In genomic region chr20:18313410-18313809, GRCh38 we compare ENCODE assay signal across 16 cellular contexts. TPM values are rescaled to one million over a fixed set of nuclear protein-coding genes. Genes with fewer than 3 reads are reported as not detected.
DNase-seq lines count a peak whose midpoint lies in the region; ATAC-seq and TF ChIP-seq lines count a peak whose summit lies in the region.
"Had no signal": no experiment of that assay in that cellular context is flagged by ENCODE, and none has a peak within 500 bp of the region (broad histone marks: within the 10 kb centered on the region; RNA-seq: fewer than 3 reads in every experiment).

No MANE protein-coding gene starts in this region.

- POLR2A ChIA-PET in PC-3 (lab: Charles Lee; ENCODE audit: unreplicated experiment), result interaction anchor here (0.7 kb wide), 1 partner anchor 86 kb away, joined by 5 read pairs; no protein-coding TSS in a partner anchor

- no peak for TF ChIP-seq POLR2A in uterus (IDR thresholded peaks at IDR 0.05)

- H3K36me3 Mint-ChIP-seq in progenitor cell of endocrine pancreas (ENCODE audit: insufficient read depth), result peaks cover 36% of the 10 kb centered on the region

- no peaks in the 10 kb centered on the region for H3K27me3 ChIP-seq in PC-3 (ENCODE audit: low read length)
- H3K27me3 ChIP-seq in uterus, result no peaks in the 10 kb centered on the region

- H3K4me1 Mint-ChIP-seq in progenitor cell of endocrine pancreas (ENCODE audit: low read depth), result peaks cover 15% of the 10 kb centered on the region
- H3K4me1 Mint-ChIP-seq: B cell, GM23338 had no signal

- TF ChIP-seq CTCF in PC-3 (conservative IDR thresholded peaks at IDR 0.05; ENCODE audit: low read depth, low read length), result no peak
- no peak for TF ChIP-seq CTCF in progenitor cell of endocrine pancreas (IDR thresholded peaks at IDR 0.05; ENCODE audit: unreplicated experiment)
- no peak for TF ChIP-seq CTCF in uterus (IDR thresholded peaks at IDR 0.05)

- no peaks in the 10 kb centered on the region for H3K9me2 ChIP-seq in PC-3 (replicated peaks; ENCODE audit: low read length)

- H4K20me1 ChIP-seq in PC-3 (ENCODE audit: low read length), result no peaks in the 10 kb centered on the region

- H3F3A ChIP-seq in PC-3 (ENCODE audit: low read length, unreplicated experiment), result no peaks in the 10 kb centered on the region

- peaks cover 23% of the 10 kb centered on the region for H3K4me1 ChIP-seq in PC-3 (ENCODE audit: insufficient read depth, low read length)
- H3K4me1 ChIP-seq in uterus, result no peaks in the 10 kb centered on the region

- no peak overlapping the region for H3K4me2 ChIP-seq in PC-3 (ENCODE audit: low read length)
- H3K4me2 ChIP-seq: GM23338 had no signal

- no peaks in the 10 kb centered on the region for H3K9me3 Mint-ChIP-seq in progenitor cell of endocrine pancreas (ENCODE audit: low read depth)
- H3K9me3 Mint-ChIP-seq: CD4-positive, alpha-beta T cell; GM23338 had no signal

- no peaks in the 10 kb centered on the region for H3K9me3 ChIP-seq in PC-3 (ENCODE audit: low read length)
- H3K9me3 ChIP-seq in uterus, result no peaks in the 10 kb centered on the region

- BruUV-seq in PC-3 (replicated peaks; lab: Mats Ljungman, UMichigan), result no TSS peak

- CTCF ChIA-PET in PC-3 (lab: Charles Lee), result no interaction called here

- H3K27ac ChIP-seq in PC-3 (ENCODE audit: low read length) (peak overlapping the region; percentile 88; the same call in 1 of the 2 replicates), epithelial cell of prostate (peak overlapping the region; percentile 96), uterus (no peak overlapping the region)

- no peaks in the 10 kb centered on the region for H3K27me3 Mint-ChIP-seq in progenitor cell of endocrine pancreas
- H3K27me3 Mint-ChIP-seq: B cell; CD4-positive, alpha-beta T cell had no signal

- no peaks in the 10 kb centered on the region for H3K79me2 ChIP-seq in PC-3 (ENCODE audit: low read length)

- no peak overlapping the region for H3K9ac ChIP-seq in PC-3 (ENCODE audit: low read length)

- peaks cover 19% of the 10 kb centered on the region for H3K36me3 ChIP-seq in PC-3 (ENCODE audit: low read depth, low read length)
- no peaks in the 10 kb centered on the region for H3K36me3 ChIP-seq in uterus

- no peak overlapping the region for H3K4me3 Mint-ChIP-seq in progenitor cell of endocrine pancreas (ENCODE audit: low read depth)
- H3K4me3 Mint-ChIP-seq: B cell; CD4-positive, alpha-beta T cell; GM23338 had no signal

- intact Hi-C loops in PC-3 (cut with micrococcal nuclease) (no loop called here), uterus (cut with DNase I; ENCODE audit: low total_unique reads) (no loop called here)

- ATAC-seq in PC-3, result no peak
- ATAC-seq: GM23338, HepG2 had no signal

- DNase-seq in PC-3 (no peak), epithelial cell of prostate (ENCODE audit: low read depth, low spot score) (peak; percentile 39), progenitor cell of endocrine pancreas (ENCODE audit: low spot score, unreplicated experiment) (no peak), SIG-M5 treated with dmso at 0.1 percent for 504 hours (lab: John Stamatoyannopoulos, UW; ENCODE audit: unreplicated experiment) (no peak), uterus (no peak), putamen (ENCODE audit: low spot score) (no peak)
- no peak for DNase-seq in stimulated activated naive CD4-positive, alpha-beta T cell treated with Interleukin-2 at 50 U/mL for 16 hours (lab: John Stamatoyannopoulos, UW)
- DNase-seq: C1 segment of cervical spinal cord; Calu3; CD4-positive, alpha-beta T cell; DMS79 treated with DMSO at 0.1 percent for 48 hours; EL; H7 had no signal

- peak overlapping the region; percentile 66 for H3K27ac Mint-ChIP-seq in progenitor cell of endocrine pancreas
- H3K27ac Mint-ChIP-seq: B cell; CD4-positive, alpha-beta T cell; GM23338 had no signal

- no peak overlapping the region for H2AFZ ChIP-seq in PC-3 (ENCODE audit: low read length)
- H2AFZ ChIP-seq: GM23338 had no signal

- H3K4me3 ChIP-seq in PC-3 (ENCODE audit: low read length) (no peak overlapping the region), uterus (no peak overlapping the region)
- H3K4me3 ChIP-seq: GM23338 had no signal

RNA-seq across cellular contexts. Expression of gene ZNF133, which starts 25.1 kb away (rescaled TPM):
- total RNA-seq in PC-3 (2014; rRNA removed) (16.3 and 17.1 TPM in 2 replicates), progenitor cell of endocrine pancreas (25.0 and 27.2 TPM in 2 replicates), uterus (10 to 100 TPM; 11.2 to 49.2 (median 22.4) TPM)

Comparison
In these comparisons a context has a peak if more than half of its experiments do, and no peak if none do; other contexts are left out.
1. H3K27ac ChIP-seq: peak in PC-3 (single experiment) and epithelial cell of prostate (single experiment); none in uterus (0 of 2).